In genomic region chrX:125295337-125295736, GRCh38 we compare ENCODE assay signal across 11 cellular contexts. TPM values are rescaled to one million over a fixed set of nuclear protein-coding genes. Genes with fewer than 3 reads are reported as not detected.
DNase-seq lines count a peak whose midpoint lies in the region; ATAC-seq lines count a peak whose summit lies in the region.
"Had no signal": no experiment of that assay in that cellular context is flagged by ENCODE, and none has a peak within 500 bp of the region (broad histone marks: within the 10 kb centered on the region; RNA-seq: fewer than 3 reads in every experiment).

No MANE protein-coding gene starts in this region.

- in situ Hi-C loops in HAP-1 (cut with MboI; ENCODE audit: low sequenced_read_pairs): no loop called here

- H3K36me3 ChIP-seq in HAP-1 (replicated peaks): no peaks in the 10 kb centered on the region

- H3K9me3 Mint-ChIP-seq in activated CD4-positive, alpha-beta memory T cell treated with anti-CD3 and anti-CD28 coated beads, Interleukin-2, amount 10 ng/mL, durations not matched to agents 7 days and 5 days: no peaks in the 10 kb centered on the region

- no peaks in the 10 kb centered on the region for H3K27me3 Mint-ChIP-seq in activated CD4-positive, alpha-beta memory T cell treated with anti-CD3 and anti-CD28 coated beads, Interleukin-2, amount 10 ng/mL, durations not matched to agents 7 days and 5 days

- peak overlapping the region; percentile 14 for H3K27ac Mint-ChIP-seq in activated CD4-positive, alpha-beta memory T cell treated with anti-CD3 and anti-CD28 coated beads, Interleukin-2, amount 10 ng/mL, durations not matched to agents 7 days and 5 days

- H3K9me3 ChIP-seq in HAP-1: no peaks in the 10 kb centered on the region

- no peak overlapping the region for H3K4me3 Mint-ChIP-seq in activated CD4-positive, alpha-beta memory T cell treated with anti-CD3 and anti-CD28 coated beads, Interleukin-2, amount 10 ng/mL, durations not matched to agents 7 days and 5 days

- POLR2A ChIA-PET in activated CD4-positive, alpha-beta memory T cell treated with anti-CD3 and anti-CD28 coated beads, Interleukin-2, amount 10 ng/mL, durations not matched to agents 7 days and 5 days (lab: Charles Lee): no interaction called here

- no peaks in the 10 kb centered on the region for H3K36me3 Mint-ChIP-seq in activated CD4-positive, alpha-beta memory T cell treated with anti-CD3 and anti-CD28 coated beads, Interleukin-2, amount 10 ng/mL, durations not matched to agents 7 days and 5 days (ENCODE audit: low read depth)

- ATAC-seq in GM19463 (IDR thresholded peaks at IDR 0.05; ENCODE audit: unreplicated experiment): peak; percentile 74
- ATAC-seq in HG03095 (IDR thresholded peaks at IDR 0.05; ENCODE audit: unreplicated experiment): peak; percentile 72

- H3K4me1 Mint-ChIP-seq in activated CD4-positive, alpha-beta memory T cell treated with anti-CD3 and anti-CD28 coated beads, Interleukin-2, amount 10 ng/mL, durations not matched to agents 7 days and 5 days: peaks cover 21% of the 10 kb centered on the region

- DNase-seq in COLO829 (ENCODE audit: low spot score) (peak; percentile 20), HAP-1 (ENCODE audit: low spot score in 2 of 2) (no peak), glomerular visceral epithelial cell (ENCODE audit: extremely low spot score) (no peak), superior temporal gyrus (ENCODE audit: extremely low spot score) (no peak), NCI-H2171 (lab: John Stamatoyannopoulos, UW) (no peak)
- DNase-seq in activated CD4-positive, alpha-beta memory T cell treated with anti-CD3 and anti-CD28 coated beads, Interleukin-2, amount 10 ng/mL, durations not matched to agents 7 days and 5 days: no peak
- DNase-seq: amniotic stem cell, DMS79 treated with DMSO at 0.1 percent for 48 hours had no signal

- no peak overlapping the region for H3K4me3 ChIP-seq in HAP-1

- H3K4me1 ChIP-seq in HAP-1: no peaks in the 10 kb centered on the region
- H3K4me1 ChIP-seq: parathyroid adenoma had no signal

- CTCF ChIA-PET in activated CD4-positive, alpha-beta memory T cell treated with anti-CD3 and anti-CD28 coated beads, Interleukin-2, amount 10 ng/mL, durations not matched to agents 7 days and 5 days (lab: Charles Lee): no interaction called here

- H3K27me3 ChIP-seq in HAP-1 (ENCODE audit: low read depth): no peaks in the 10 kb centered on the region

RNA-seq across cellular contexts. Expression of gene TEX13C, which starts 24.3 kb away (rescaled TPM):
- total RNA-seq in activated CD4-positive, alpha-beta memory T cell treated with anti-CD3 and anti-CD28 coated beads, Interleukin-2, amount 10 ng/mL, durations not matched to agents 7 days and 5 days: not detected
